Comparison of ENCODE assay signal across 1 cellular context in genomic region chr16:4309102-4309832, GRCh38.
TF ChIP-seq lines count a peak whose summit lies in the region.

No MANE protein-coding gene starts in this region.

TF ChIP-seq in H1, 55 proteins besides CTCF, POLR2A, EP300 and RAD21:
- TF ChIP-seq SP2 (IDR thresholded peaks at IDR 0.05; ENCODE audit: low read length) = no peak
- no peak for TF ChIP-seq ATF3 (IDR thresholded peaks at IDR 0.05; ENCODE audit: insufficient read depth, low read depth, low read length)
- TF ChIP-seq CREB1 (IDR thresholded peaks at IDR 0.05) = no peak
- TF ChIP-seq GTF2F1 (IDR thresholded peaks at IDR 0.05; ENCODE audit: borderline replicate concordance, low read depth, low read length) = no peak
- TF ChIP-seq CEBPB (IDR thresholded peaks at IDR 0.05; ENCODE audit: low read depth, low read length) = no peak
- TF ChIP-seq SIX5 (IDR thresholded peaks at IDR 0.05; ENCODE audit: low read depth, low read length) = no peak
- TF ChIP-seq HDAC2 (IDR thresholded peaks at IDR 0.05; ENCODE audit: borderline replicate concordance in 1 of 2, low read depth in 2 of 2, low read length in 2 of 2) = no peak
- no peak for TF ChIP-seq CHD2 (IDR thresholded peaks at IDR 0.05; ENCODE audit: low read length)
- TF ChIP-seq ZNF274 (IDR thresholded peaks at IDR 0.05; ENCODE audit: borderline replicate concordance, extremely low read depth, low read length) = no peak
- no peak for TF ChIP-seq CHD7 (IDR thresholded peaks at IDR 0.05; ENCODE audit: insufficient replicate concordance, low read length)
- TF ChIP-seq SUZ12 (IDR thresholded peaks at IDR 0.05; ENCODE audit: low read length) = no peak
- no peak for TF ChIP-seq USF2 (IDR thresholded peaks at IDR 0.05; ENCODE audit: low read length)
- TF ChIP-seq EZH2 (IDR thresholded peaks at IDR 0.05; ENCODE audit: low read depth, low read length, severe bottlenecking) = no peak
- TF ChIP-seq ATF2 (IDR thresholded peaks at IDR 0.05; ENCODE audit: low read length) = no peak
- no peak for TF ChIP-seq RFX5 (IDR thresholded peaks at IDR 0.05; ENCODE audit: borderline replicate concordance, low read depth, low read length)
- no peak for TF ChIP-seq TEAD4 (IDR thresholded peaks at IDR 0.05; ENCODE audit: low read depth, low read length)
- TF ChIP-seq TAF1 (IDR thresholded peaks at IDR 0.05; ENCODE audit: low read depth, low read length) = no peak
- no peak for TF ChIP-seq CBX5 (IDR thresholded peaks at IDR 0.05; ENCODE audit: low read depth, low read length)
- no peak for TF ChIP-seq BRCA1 (IDR thresholded peaks at IDR 0.05; ENCODE audit: low read depth, low read length)
- no peak for TF ChIP-seq EGR1 (IDR thresholded peaks at IDR 0.05; ENCODE audit: borderline replicate concordance, low read depth, low read length)
